ENCODE assay signal across 22 cellular contexts in genomic region chr17:81260641-81261040, GRCh38. TPM values are rescaled to one million over a fixed set of nuclear protein-coding genes. Genes with fewer than 3 reads are reported as not detected.
A peak's percentile ranks its signal among the peaks of the same experiment; 100 is the strongest.
DNase-seq lines count a peak whose midpoint lies in the region; ATAC-seq, FAIRE-seq and TF ChIP-seq lines count a peak whose summit lies in the region.
"Had no signal": no experiment of that assay in that cellular context is flagged by ENCODE, and none has a peak within 500 bp of the region (broad histone marks: within the 10 kb centered on the region; RNA-seq: fewer than 3 reads in every experiment).

No MANE protein-coding gene starts in this region.

- H3K4me3 ChIP-seq in BLaER1: no peak overlapping the region
- H3K4me3 ChIP-seq in IMR-90 (ENCODE audit: insufficient read depth, low read depth, low read length): no peak overlapping the region
- H3K4me3 ChIP-seq in H1 (ENCODE audit: extremely low read depth in 1 of 4, insufficient read depth in 2 of 4, low read depth in 3 of 4, low read length in 4 of 4): no peak overlapping the region
- no peak overlapping the region for H3K4me3 ChIP-seq in body of pancreas
- H3K4me3 ChIP-seq: A549, GM12878, GM23338, HAP-1 had no signal

- H4K8ac ChIP-seq in IMR-90 (ENCODE audit: low read depth in 2 of 2, low read length in 2 of 2): no peak overlapping the region
- peak overlapping the region; percentile 38; the same call in 1 of the 2 replicates for H4K8ac ChIP-seq in H1 (ENCODE audit: extremely low read depth, insufficient read depth, low read length)

- H2BK20ac ChIP-seq in IMR-90 (ENCODE audit: low read depth, low read length) (no peak overlapping the region), H1 (ENCODE audit: low read length) (no peak overlapping the region)

- H2BK5ac ChIP-seq in IMR-90 (ENCODE audit: low read depth, low read length, poor library complexity, severe bottlenecking) (no peak overlapping the region), H1 (ENCODE audit: low read depth, low read length) (no peak overlapping the region)

- DNase-seq in IMR-90: no peak
- DNase-seq in H1 (ENCODE audit: low read depth in 1 of 2, low spot score in 2 of 2): no peak
- DNase-seq in body of pancreas: no peak
- DNase-seq: 8988T; ACHN; CD4-positive, alpha-beta T cell; CD8-positive, alpha-beta memory T cell; DMS 273 treated with DMSO at 0.1 percent for 48 hours; DMS79; EL; GDM1; HFFc6 had no signal

- H3K27ac ChIP-seq in BLaER1 (peak overlapping the region; percentile 15; the same call in 1 of the 2 replicates), IMR-90 (ENCODE audit: insufficient read depth, low read length) (no peak overlapping the region), H1 (ENCODE audit: low read depth, low read length) (no peak overlapping the region), body of pancreas (no peak overlapping the region)
- H3K27ac ChIP-seq: A549 had no signal

- H3K9me1 ChIP-seq in IMR-90 (ENCODE audit: insufficient read depth, low read length): no peaks in the 10 kb centered on the region

- H3K4me2 ChIP-seq in BLaER1 (peak overlapping the region; percentile 80), IMR-90 (ENCODE audit: low read depth, low read length) (no peak overlapping the region), H1 (ENCODE audit: insufficient read depth in 1 of 2, low read depth in 2 of 2, low read length in 2 of 2) (no peak overlapping the region)
- H3K4me2 ChIP-seq: A549, GM23338 had no signal

- H4K20me1 ChIP-seq in BLaER1 (peaks cover 95% of the 10 kb centered on the region), IMR-90 (ENCODE audit: insufficient read depth, low read length) (peaks cover 2% of the 10 kb centered on the region; the same call in 1 of the 2 replicates), H1 (replicated peaks in 1 of 2; ENCODE audit: control insufficient read depth in 1 of 2, insufficient read depth in 2 of 2, low read length in 2 of 2) (peaks cover 0 to 12% of the 10 kb centered on the region in 2 experiments)

- H3K36me3 ChIP-seq in BLaER1: peaks cover 81% of the 10 kb centered on the region
- H3K36me3 ChIP-seq in IMR-90 (ENCODE audit: control insufficient read depth, insufficient read depth, low read length): peaks cover 61% of the 10 kb centered on the region
- peaks cover 0 to 7% (median 4%) of the 10 kb centered on the region in 4 experiments; a peak in 3 of 8 replicates for H3K36me3 ChIP-seq in H1 (ENCODE audit: control insufficient read depth in 2 of 4, insufficient read depth in 4 of 4, low read length in 3 of 4)
- peaks cover 18 to 33% of the 10 kb centered on the region in 2 donors for H3K36me3 ChIP-seq in body of pancreas (replicated peaks in 1 of 2; ENCODE audit: insufficient read depth in 1 of 2, low read depth in 2 of 2)

- H3K23ac ChIP-seq in IMR-90 (ENCODE audit: low read depth, low read length) (no peak overlapping the region), H1 (ENCODE audit: insufficient read length) (no peak overlapping the region)

- H2BK12ac ChIP-seq in H1 (ENCODE audit: low read depth, low read length): no peak overlapping the region

- TF ChIP-seq POLR2A in IMR-90 (IDR thresholded peaks at IDR 0.05; ENCODE audit: low read depth, low read length) (no peak), H1 (IDR thresholded peaks at IDR 0.05; ENCODE audit: control extremely low read depth in 1 of 2, low read depth in 2 of 2, low read length in 2 of 2) (no peak), body of pancreas (IDR thresholded peaks at IDR 0.05) (no peak)

- no peaks in the 10 kb centered on the region for H3K27me3 ChIP-seq in BLaER1
- H3K27me3 ChIP-seq in IMR-90 (ENCODE audit: control insufficient read depth, insufficient read depth, low read length): no peaks in the 10 kb centered on the region
- H3K27me3 ChIP-seq in H1 (replicated peaks in 1 of 4; ENCODE audit: control insufficient read depth in 3 of 4, extremely low read depth in 1 of 4, insufficient read depth in 3 of 4, low read length in 3 of 4): no peaks in the 10 kb centered on the region
- H3K27me3 ChIP-seq in body of pancreas: no peaks in the 10 kb centered on the region

- in situ Hi-C loops in IMR-90 (cut with MboI; ENCODE audit: low sequenced_read_pairs): no loop called here

- H3K14ac ChIP-seq in IMR-90 (replicated peaks; ENCODE audit: low read depth, low read length): no peak overlapping the region
- H3K14ac ChIP-seq in H1 (ENCODE audit: insufficient read length): no peak overlapping the region

- no TSS peak for BruUV-seq in IMR-90 (replicated peaks; lab: Mats Ljungman, UMichigan)

- H3K56ac ChIP-seq in IMR-90 (ENCODE audit: extremely low read depth, insufficient read depth, low read length) (no peak overlapping the region), H1 (replicated peaks; ENCODE audit: insufficient read length, low read depth, low read length) (no peak overlapping the region)

- no peak for ATAC-seq in IMR-90 (ENCODE audit: low read depth)
- ATAC-seq in body of pancreas: no peak
- ATAC-seq in GM19395 (IDR thresholded peaks at IDR 0.05; ENCODE audit: unreplicated experiment): no peak
- ATAC-seq in HG02610 (IDR thresholded peaks at IDR 0.05; ENCODE audit: unreplicated experiment): no peak
- ATAC-seq: A549, GM12878, GM23338 had no signal

- peaks cover 76% of the 10 kb centered on the region for H3K4me1 ChIP-seq in BLaER1
- peaks cover 4% of the 10 kb centered on the region; the same call in 1 of the 2 replicates for H3K4me1 ChIP-seq in IMR-90 (ENCODE audit: control insufficient read depth, insufficient read depth, low read length)
- no peaks in the 10 kb centered on the region for H3K4me1 ChIP-seq in H1 (replicated peaks in 1 of 4; ENCODE audit: control insufficient read depth in 3 of 4, insufficient read depth in 4 of 4, low read length in 3 of 4)
- no peaks in the 10 kb centered on the region for H3K4me1 ChIP-seq in body of pancreas
- H3K4me1 ChIP-seq: HAP-1 had no signal

- H2AK5ac ChIP-seq in IMR-90 (ENCODE audit: low read depth, low read length): no peak overlapping the region
- H2AK5ac ChIP-seq in H1 (ENCODE audit: low read depth, low read length): no peak overlapping the region

- H3K4ac ChIP-seq in IMR-90 (ENCODE audit: low read depth, low read length) (no peak overlapping the region), H1 (replicated peaks; ENCODE audit: insufficient read length, low read depth, low read length) (no peak overlapping the region)

- TF ChIP-seq RAD21 in IMR-90 (IDR thresholded peaks at IDR 0.05; ENCODE audit: low read length): no peak
- no peak for TF ChIP-seq RAD21 in H1 (IDR thresholded peaks at IDR 0.05 in 1 of 2, conservative IDR thresholded peaks at IDR 0.05 in 1 of 2; ENCODE audit: low read depth in 2 of 2, low read length in 2 of 2)

- dilution Hi-C loops in IMR-90 (cut with HindIII; ENCODE audit: low sequenced_read_pairs, unreplicated experiment): no loop called here

- peaks cover 0 to 3% of the 10 kb centered on the region in 2 experiments; a peak in 1 of 4 replicates for H3K79me1 ChIP-seq in IMR-90 (ENCODE audit: low read depth in 1 of 2, low read length in 2 of 2)
- H3K79me1 ChIP-seq in H1 (ENCODE audit: low read depth, low read length): peaks cover 2% of the 10 kb centered on the region; the same call in 1 of the 2 replicates

- TF ChIP-seq EP300 in H1 (IDR thresholded peaks at IDR 0.05; ENCODE audit: borderline replicate concordance in 1 of 2, low read depth in 2 of 2, low read length in 2 of 2): no peak

- H2AK9ac ChIP-seq in IMR-90 (replicated peaks; ENCODE audit: low read depth, low read length, poor library complexity): no peak overlapping the region

- H3K18ac ChIP-seq in IMR-90 (ENCODE audit: low read depth, low read length) (no peak overlapping the region), H1 (ENCODE audit: extremely low read depth, low read length) (no peak overlapping the region)

- POLR2A ChIA-PET in IMR-90 (lab: Charles Lee; ENCODE audit: unreplicated experiment): no interaction called here
- POLR2A ChIA-PET in H1 (lab: Charles Lee; ENCODE audit: partially characterized antibody): interaction anchor here (0.7 to 1.4 kb wide), 3 partner anchors 10 to 253 kb away, joined by 3 to 4 read pairs (median 3); no protein-coding TSS in a partner anchor

- H3K79me2 ChIP-seq in H1 (ENCODE audit: control insufficient read depth in 1 of 2, insufficient read depth in 2 of 2, low read length in 2 of 2): no peaks in the 10 kb centered on the region

- WGBS in IMR-90 (ENCODE audit: extremely low coverage in 2 of 2, insufficient read length in 1 of 2), 2 experiments: 97% methylated on average over 15 of the region's 19 CpGs; no CpG with 5 or more reads in 1 of the 2 experiments
- 92% methylated on average over 19 of the region's 19 CpGs; no CpG with 5 or more reads in 1 of the 2 experiments for WGBS in H1 (ENCODE audit: extremely low coverage in 1 of 2, insufficient coverage in 1 of 2, insufficient read length in 1 of 2, insufficient replicate concordance in 2 of 2, low coverage in 1 of 2, low lambda C conversion rate in 2 of 2, missing lambda C conversion rate in 1 of 2), 2 experiments
- whole genome bisulfite sequencing in body of pancreas, 2 donors: 94 to 96% methylated on average over 16 to 19 of the region's 19 CpGs

- H2BK120ac ChIP-seq in IMR-90 (ENCODE audit: low read depth, low read length): no peak overlapping the region
- H2BK120ac ChIP-seq in H1 (replicated peaks; ENCODE audit: low read depth, low read length): no peak overlapping the region

- H2AFZ ChIP-seq in IMR-90 (replicated peaks; ENCODE audit: low read length, poor library complexity) (peak overlapping the region; percentile 38), H1 (ENCODE audit: low read length) (no peak overlapping the region)
- H2AFZ ChIP-seq: GM23338 had no signal

- CTCF ChIA-PET in IMR-90 (lab: Yijun Ruan, JAX) (no interaction called here), H1 (lab: Charles Lee; ENCODE audit: partially characterized antibody) (interaction anchor here (0.8 to 2.2 kb wide), 6 partner anchors 18 to 277 kb away, joined by 3 to 8 read pairs (median 3); no protein-coding TSS in a partner anchor)

- H3K9ac ChIP-seq in BLaER1: no peak overlapping the region
- H3K9ac ChIP-seq in IMR-90 (ENCODE audit: low read depth, low read length): no peak overlapping the region
- H3K9ac ChIP-seq in H1 (replicated peaks in 1 of 4; ENCODE audit: extremely low read depth in 1 of 4, low read depth in 3 of 4, low read length in 3 of 4): no peak overlapping the region

- no peaks in the 10 kb centered on the region for H3K23me2 ChIP-seq in H1 (ENCODE audit: low read depth, low read length)

- intact Hi-C loops in IMR-90 (cut with micrococcal nuclease) (no loop called here), body of pancreas (cut with DNase I) (no loop called here)

- no peak for FAIRE-seq in H1 (lab: Jason Lieb, UNC)
- FAIRE-seq: A549, D721Med, GM12878, GM19239, H54 had no signal

- H3K9me3 ChIP-seq in BLaER1 (no peaks in the 10 kb centered on the region), IMR-90 (ENCODE audit: control insufficient read depth, insufficient read depth, low read length) (no peaks in the 10 kb centered on the region), H1 (ENCODE audit: insufficient read depth in 2 of 2, low read depth in 1 of 2, low read length in 1 of 2) (no peaks in the 10 kb centered on the region), body of pancreas (no peaks in the 10 kb centered on the region)
- H3K9me3 ChIP-seq: A549, HAP-1 had no signal

- H2BK15ac ChIP-seq in IMR-90 (ENCODE audit: low read depth, low read length): no peak overlapping the region
- H2BK15ac ChIP-seq in H1 (ENCODE audit: low read length): no peak overlapping the region

- TF ChIP-seq CTCF in IMR-90 (conservative IDR thresholded peaks at IDR 0.05; ENCODE audit: low read depth, low read length): no peak
- no peak for TF ChIP-seq CTCF in H1 (IDR thresholded peaks at IDR 0.05; ENCODE audit: control extremely low read depth in 1 of 3, insufficient read depth in 1 of 3, low read depth in 1 of 3, low read length in 3 of 3)
- TF ChIP-seq CTCF in body of pancreas (IDR thresholded peaks at IDR 0.05): no peak

- H4K91ac ChIP-seq in IMR-90 (ENCODE audit: insufficient read depth, low read depth, low read length): no peak overlapping the region
- H4K91ac ChIP-seq in H1 (replicated peaks; ENCODE audit: insufficient read length, low read length): no peak overlapping the region

- H4K5ac ChIP-seq in IMR-90 (ENCODE audit: low read depth, low read length): no peak overlapping the region
- H4K5ac ChIP-seq in H1 (ENCODE audit: insufficient read length, low read depth, low read length): no peak overlapping the region

RNA-seq across cellular contexts. Expression of gene NDUFAF8, which starts 21.5 kb away (rescaled TPM):
- 11.1 and 21.1 TPM in 2 replicates for total RNA-seq in IMR-90 (2012; rRNA removed)
- 65.0 and 80.0 TPM in 2 replicates for polyA plus RNA-seq in IMR-90 (2012; rRNA removed)
- polyA plus RNA-seq in IMR-90 (2012; cell fraction: cytosol; rRNA removed): 64.0 and 137 TPM in 2 replicates
- polyA plus RNA-seq in IMR-90 (2012; cell fraction: nucleus; rRNA removed; ENCODE audit: low replicate concordance): 31.0 and 41.1 TPM in 2 replicates
- 48.9 and 60.2 TPM in 2 replicates for total RNA-seq in H1 (2021; fragmentation: NEBNext Ultra II Directional; extraction: Animal tissue kit (Norgen Biotek cat#: 25700))
- 91.1 and 95.6 TPM in 2 replicates for polyA plus RNA-seq in H1 (2011; rRNA removed)
- 88.1 TPM for polyA plus RNA-seq in H1 (2011; cell fraction: cytosol; rRNA removed)
- polyA plus RNA-seq in H1 (2011; cell fraction: nucleus; rRNA removed): 56.3 TPM
- polyA plus RNA-seq in H1 (2012, experiment 1 of 2): 123 to 151 TPM (median 134 TPM) in 4 replicates
- polyA plus RNA-seq in H1 (2012, experiment 2 of 2): 129 TPM
- polyA plus RNA-seq in H1 (2013, experiment 1 of 2): 160 TPM
- polyA plus RNA-seq in H1 (2013, experiment 2 of 2): 163 TPM
- 7.2 and 14.2 TPM in 2 replicates for polyA minus RNA-seq in H1 (2011; rRNA and poly(A)+ RNA removed)
- polyA minus RNA-seq in H1 (2011; cell fraction: cytosol; rRNA and poly(A)+ RNA removed): 20.0 TPM
- 21.6 TPM for polyA minus RNA-seq in H1 (2011; cell fraction: nucleus; rRNA and poly(A)+ RNA removed)
- 10 to 100 TPM; 20.8 to 26.5 TPM for total RNA-seq in body of pancreas

RNA-seq across cellular contexts. Expression of gene TEPSIN, which starts 21.8 kb away (rescaled TPM):
- total RNA-seq in IMR-90 (2012; rRNA removed): 3.2 and 3.3 TPM in 2 replicates
- 28.1 and 36.1 TPM in 2 replicates for polyA plus RNA-seq in IMR-90 (2012; rRNA removed)
- 9.0 and 13.3 TPM in 2 replicates for polyA plus RNA-seq in IMR-90 (2012; cell fraction: cytosol; rRNA removed)
- polyA plus RNA-seq in IMR-90 (2012; cell fraction: nucleus; rRNA removed; ENCODE audit: low replicate concordance): 230 and 545 TPM in 2 replicates
- total RNA-seq in H1 (2021; fragmentation: NEBNext Ultra II Directional; extraction: Animal tissue kit (Norgen Biotek cat#: 25700)): 22.9 and 26.0 TPM in 2 replicates
- 28.0 and 59.8 TPM in 2 replicates for polyA plus RNA-seq in H1 (2011; rRNA removed)
- polyA plus RNA-seq in H1 (2011; cell fraction: cytosol; rRNA removed): 31.4 TPM
- polyA plus RNA-seq in H1 (2011; cell fraction: nucleus; rRNA removed): 172 TPM
- 16.6 to 27.7 TPM (median 21.3 TPM) in 4 replicates for polyA plus RNA-seq in H1 (2012, experiment 1 of 2)
- polyA plus RNA-seq in H1 (2012, experiment 2 of 2): 14.6 TPM
- 24.1 TPM for polyA plus RNA-seq in H1 (2013, experiment 1 of 2)
- polyA plus RNA-seq in H1 (2013, experiment 2 of 2): 19.1 TPM
- 7.9 and 10.5 TPM in 2 replicates for polyA minus RNA-seq in H1 (2011; rRNA and poly(A)+ RNA removed)
- 19.7 TPM for polyA minus RNA-seq in H1 (2011; cell fraction: cytosol; rRNA and poly(A)+ RNA removed)
- 44.0 TPM for polyA minus RNA-seq in H1 (2011; cell fraction: nucleus; rRNA and poly(A)+ RNA removed)
- total RNA-seq in body of pancreas: 100 to 1,000 TPM in 1 of 2 donors, 10 to 100 TPM in 1; 31.9 to 102 TPM

RNA-seq across cellular contexts. Expression of gene SLC38A10, which starts 34.5 kb away (rescaled TPM):
- total RNA-seq in IMR-90 (2012; rRNA removed) (12.7 and 14.2 TPM in 2 replicates), body of pancreas (100 to 1,000 TPM; 102 to 203 TPM)
- polyA plus RNA-seq in IMR-90 (2012; rRNA removed) (46.7 and 53.2 TPM in 2 replicates), H1 (2011; rRNA removed) (26.4 and 44.4 TPM in 2 replicates)
- 40.4 and 68.1 TPM in 2 replicates for polyA plus RNA-seq in IMR-90 (2012; cell fraction: cytosol; rRNA removed)
- 86.4 and 189 TPM in 2 replicates for polyA plus RNA-seq in IMR-90 (2012; cell fraction: nucleus; rRNA removed; ENCODE audit: low replicate concordance)
- 35.7 and 41.0 TPM in 2 replicates for total RNA-seq in H1 (2021; fragmentation: NEBNext Ultra II Directional; extraction: Animal tissue kit (Norgen Biotek cat#: 25700))
- polyA plus RNA-seq in H1 (2011; cell fraction: cytosol; rRNA removed): 26.3 TPM
- 76.9 TPM for polyA plus RNA-seq in H1 (2011; cell fraction: nucleus; rRNA removed)
- polyA plus RNA-seq in H1 (2012, experiment 1 of 2): 24.8 to 37.5 TPM (median 34.7 TPM) in 4 replicates
- 22.5 TPM for polyA plus RNA-seq in H1 (2012, experiment 2 of 2)
- polyA plus RNA-seq in H1 (2013, experiment 1 of 2): 29.8 TPM
- 28.9 TPM for polyA plus RNA-seq in H1 (2013, experiment 2 of 2)
- polyA minus RNA-seq in H1 (2011; rRNA and poly(A)+ RNA removed): 35.9 and 40.0 TPM in 2 replicates
- polyA minus RNA-seq in H1 (2011; cell fraction: cytosol; rRNA and poly(A)+ RNA removed): 38.1 TPM
- 47.8 TPM for polyA minus RNA-seq in H1 (2011; cell fraction: nucleus; rRNA and poly(A)+ RNA removed)

RNA-seq across cellular contexts. Expression of gene CEP131, which starts 37.9 kb away (rescaled TPM):
- total RNA-seq in IMR-90 (2012; rRNA removed) (4.8 and 5.3 TPM in 2 replicates), body of pancreas (10 to 100 TPM in 1 of 2 donors, 1 to 10 TPM in 1; 9.9 to 22.7 TPM)
- polyA plus RNA-seq in IMR-90 (2012; rRNA removed) (9.6 and 12.3 TPM in 2 replicates), H1 (2011; rRNA removed) (5.9 and 11.5 TPM in 2 replicates)
- polyA plus RNA-seq in IMR-90 (2012; cell fraction: cytosol; rRNA removed): 11.3 and 16.9 TPM in 2 replicates
- polyA plus RNA-seq in IMR-90 (2012; cell fraction: nucleus; rRNA removed; ENCODE audit: low replicate concordance): 57.2 and 102 TPM in 2 replicates
- total RNA-seq in H1 (2021; fragmentation: NEBNext Ultra II Directional; extraction: Animal tissue kit (Norgen Biotek cat#: 25700)): 22.5 and 23.2 TPM in 2 replicates
- 19.5 TPM for polyA plus RNA-seq in H1 (2011; cell fraction: cytosol; rRNA removed)
- polyA plus RNA-seq in H1 (2011; cell fraction: nucleus; rRNA removed): 51.9 TPM
- 12.1 to 30.1 TPM (median 26.5 TPM) in 4 replicates for polyA plus RNA-seq in H1 (2012, experiment 1 of 2)
- 11.9 TPM for polyA plus RNA-seq in H1 (2012, experiment 2 of 2)
- 11.2 TPM for polyA plus RNA-seq in H1 (2013, experiment 1 of 2)
- polyA plus RNA-seq in H1 (2013, experiment 2 of 2): 10.1 TPM
- 3.9 and 4.0 TPM in 2 replicates for polyA minus RNA-seq in H1 (2011; rRNA and poly(A)+ RNA removed)
- polyA minus RNA-seq in H1 (2011; cell fraction: cytosol; rRNA and poly(A)+ RNA removed): 13.9 TPM
- 14.3 TPM for polyA minus RNA-seq in H1 (2011; cell fraction: nucleus; rRNA and poly(A)+ RNA removed)
